ENCODE assay signal across 8 cellular contexts in the genomic region with DNA sequence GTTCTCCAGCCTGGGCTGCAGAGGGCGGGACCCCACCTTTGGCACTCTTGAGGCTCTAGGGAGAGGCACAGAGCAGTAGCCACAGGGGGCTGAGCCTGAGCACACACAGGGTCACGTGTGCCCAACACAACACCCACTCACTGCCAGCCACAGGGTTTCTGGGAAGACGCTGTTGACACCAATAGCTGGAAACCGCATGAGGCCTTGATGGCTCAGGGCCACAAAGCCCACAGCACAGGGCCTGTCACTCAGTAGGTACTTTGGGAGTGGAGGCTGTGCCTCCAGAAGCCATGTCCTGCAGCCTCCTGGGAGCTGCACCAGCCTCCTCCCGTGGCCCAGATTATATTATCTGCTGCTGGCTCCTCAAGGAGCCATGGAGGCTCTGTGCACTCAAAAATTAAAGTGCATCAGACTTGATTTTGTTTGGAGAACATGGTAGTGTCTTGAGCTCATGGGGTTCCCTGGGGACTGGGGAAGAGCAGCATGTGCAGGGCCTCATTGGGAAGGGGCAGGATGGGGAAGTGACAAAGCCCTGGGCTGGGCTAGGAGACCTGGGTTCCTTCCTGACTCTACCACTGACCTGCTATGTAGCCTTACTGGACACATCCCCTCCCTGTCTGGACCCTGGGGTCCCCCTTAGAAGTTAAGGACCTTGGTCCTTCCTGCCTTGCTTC. TPM values are rescaled to one million over a fixed set of nuclear protein-coding genes. Genes with fewer than 3 reads are reported as not detected.
DNase-seq lines count a peak whose midpoint lies in the region; ATAC-seq and TF ChIP-seq lines count a peak whose summit lies in the region.

No MANE protein-coding gene starts in this region.

- no peaks in the 10 kb centered on the region for H3K27me3 Mint-ChIP-seq in stimulated activated naive B cell treated with anti-CD40 and anti-IgM and Interleukin-4, amounts not matched to agents 10 μg/mL and 1 μg/mL and 100 μg/mL, for 72 hours

- H3K4me2 ChIP-seq in DND-41 (ENCODE audit: insufficient read depth, low read length), result peak overlapping the region; percentile 18; the same call in 1 of the 2 replicates

- peaks cover 29% of the 10 kb centered on the region for H3K4me1 ChIP-seq in DND-41 (ENCODE audit: insufficient read depth, low read length)

- H3K27me3 ChIP-seq in DND-41 (ENCODE audit: insufficient read depth, low read length, poor library complexity), result no peaks in the 10 kb centered on the region

- peaks cover 30 to 53% of the 10 kb centered on the region in 2 donors for H3K4me1 Mint-ChIP-seq in stimulated activated naive B cell treated with anti-CD40 and anti-IgM and Interleukin-4, amounts not matched to agents 10 μg/mL and 1 μg/mL and 100 μg/mL, for 72 hours

- peak overlapping the region; percentile 85 for H3K27ac Mint-ChIP-seq in stimulated activated naive B cell treated with anti-CD40 and anti-IgM and Interleukin-4, amounts not matched to agents 10 μg/mL and 1 μg/mL and 100 μg/mL, for 72 hours

- peaks cover 0 to 2% of the 10 kb centered on the region in 2 donors for H3K36me3 Mint-ChIP-seq in stimulated activated naive B cell treated with anti-CD40 and anti-IgM and Interleukin-4, amounts not matched to agents 10 μg/mL and 1 μg/mL and 100 μg/mL, for 72 hours

- peak overlapping the region; percentile 68 for H3K27ac ChIP-seq in DND-41 (ENCODE audit: low read length)

- H2AFZ ChIP-seq in DND-41 (ENCODE audit: low read depth, low read length), result no peak overlapping the region

- DNase-seq in DND-41 (peak; percentile 92), HUDEP-2 (lab: John Stamatoyannopoulos, UW; ENCODE audit: unreplicated experiment in 76 of 76) (peak in 74 of 76 experiments; percentile 22 to 97 (median 91)), cardiac fibroblast (ENCODE audit: low read depth in 2 of 2) (peak; percentile 60 to 91), myocyte (ENCODE audit: low read depth) (peak; percentile 93)
- peak; percentile 66 for DNase-seq in activated CD4-positive, CD25-positive, alpha-beta regulatory T cell treated with anti-CD3 and anti-CD28 coated beads, Interleukin-2, amount 50 U/mL, for 16 hours (ENCODE audit: low read depth, low spot score)
- DNase-seq in stimulated activated naive B cell treated with anti-CD40 and anti-IgM and Interleukin-4, amounts not matched to agents 10 μg/mL and 1 μg/mL and 100 μg/mL, for 72 hours, result no peak

- H3K4me3 Mint-ChIP-seq in stimulated activated naive B cell treated with anti-CD40 and anti-IgM and Interleukin-4, amounts not matched to agents 10 μg/mL and 1 μg/mL and 100 μg/mL, for 72 hours, result peak overlapping the region in 1 of 2 donors; percentile 40

- ATAC-seq in DND-41 (ENCODE audit: insufficient read depth, low read depth), result peak; percentile 98
- peak; percentile 84 to 85 for ATAC-seq in stimulated activated naive B cell treated with anti-CD40 and anti-IgM and Interleukin-4, amounts not matched to agents 10 μg/mL and 1 μg/mL and 100 μg/mL, for 72 hours (replicated peaks)
- no peak for ATAC-seq in HG03045 (IDR thresholded peaks at IDR 0.05; ENCODE audit: unreplicated experiment)
- ATAC-seq in GM19397 (IDR thresholded peaks at IDR 0.05; ENCODE audit: unreplicated experiment), result no peak

- H3K9me3 Mint-ChIP-seq in stimulated activated naive B cell treated with anti-CD40 and anti-IgM and Interleukin-4, amounts not matched to agents 10 μg/mL and 1 μg/mL and 100 μg/mL, for 72 hours, result no peaks in the 10 kb centered on the region

- H3K9me3 ChIP-seq in DND-41 (ENCODE audit: insufficient read depth, low read length, severe bottlenecking), result no peaks in the 10 kb centered on the region

- H3K4me3 ChIP-seq in DND-41 (ENCODE audit: low read depth in 1 of 2, low read length in 2 of 2), result no peak overlapping the region
- no peak overlapping the region for H3K4me3 ChIP-seq in cardiac fibroblast (replicated peaks in 1 of 2; ENCODE audit: low read depth in 2 of 2, low read length in 2 of 2)

- no peaks in the 10 kb centered on the region for H4K20me1 ChIP-seq in DND-41 (ENCODE audit: insufficient read depth, low read length)

- no peaks in the 10 kb centered on the region for H3K36me3 ChIP-seq in DND-41 (ENCODE audit: insufficient read depth, low read length)

- peak; percentile 35 for TF ChIP-seq CTCF in DND-41 (IDR thresholded peaks at IDR 0.05; ENCODE audit: borderline replicate concordance, extremely low read depth, low read length, poor library complexity, severe bottlenecking)
- no peak for TF ChIP-seq CTCF in cardiac fibroblast (IDR thresholded peaks at IDR 0.05; ENCODE audit: low read depth, low read length)

- no peaks in the 10 kb centered on the region for H3K79me2 ChIP-seq in DND-41 (ENCODE audit: insufficient read depth, low read length)

- peak overlapping the region; percentile 27 for H3K9ac ChIP-seq in DND-41 (ENCODE audit: low read depth, low read length)

RNA-seq across cellular contexts. Expression of a gene that starts 12.5 kb away (rescaled TPM):
- total RNA-seq in myocyte, result 153 and 348 TPM in 2 replicates
- polyA plus RNA-seq in myocyte (2012), result 82.8 TPM

Comparison
In these comparisons a context has a peak if more than half of its experiments do, and no peak if none do; other contexts are left out.
1. ATAC-seq: peak in DND-41 (single experiment) and stimulated activated naive B cell treated with anti-CD40 and anti-IgM and Interleukin-4, amounts not matched to agents 10 μg/mL and 1 μg/mL and 100 μg/mL, for 72 hours (2 of 2); none in HG03045 (single experiment) and GM19397 (single experiment).